1 cellular context compared by ENCODE assay signal in genomic region chr16:50804290-50804907, GRCh38.
TF ChIP-seq lines count a peak whose summit lies in the region.

No MANE protein-coding gene starts in this region.

TF ChIP-seq in GM23338, 12 proteins besides CTCF, POLR2A, EP300 and RAD21 (continued from another document):
- no peak for TF ChIP-seq ZNF462 (CRISPR knock-in tag; IDR thresholded peaks at IDR 0.05)
TF ChIP-seq in GM23338: peak in this region for 0.
